In the genomic region with DNA sequence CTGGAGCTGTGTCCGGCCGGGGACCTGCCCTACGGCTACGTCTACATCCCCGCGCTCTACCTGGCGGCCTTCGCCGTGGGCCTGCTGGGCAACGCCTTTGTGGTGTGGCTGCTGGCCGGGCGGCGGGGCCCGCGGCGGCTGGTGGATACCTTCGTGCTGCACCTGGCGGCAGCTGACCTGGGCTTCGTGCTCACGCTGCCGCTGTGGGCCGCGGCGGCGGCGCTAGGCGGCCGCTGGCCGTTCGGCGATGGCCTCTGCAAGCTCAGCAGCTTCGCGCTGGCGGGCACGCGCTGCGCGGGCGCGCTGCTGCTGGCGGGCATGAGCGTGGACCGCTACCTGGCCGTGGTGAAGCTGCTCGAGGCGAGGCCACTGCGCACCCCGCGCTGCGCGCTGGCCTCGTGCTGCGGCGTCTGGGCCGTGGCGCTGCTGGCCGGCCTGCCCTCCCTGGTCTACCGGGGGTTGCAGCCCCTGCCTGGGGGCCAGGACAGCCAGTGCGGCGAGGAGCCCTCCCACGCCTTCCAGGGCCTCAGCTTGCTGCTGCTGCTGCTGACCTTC, we compare ENCODE assay signal across 15 cellular contexts. TPM values are rescaled to one million over a fixed set of nuclear protein-coding genes. Genes with fewer than 3 reads are reported as not detected.
DNase-seq lines count a peak whose midpoint lies in the region; ATAC-seq and TF ChIP-seq lines count a peak whose summit lies in the region.
"Had no signal": no experiment of that assay in that cellular context is flagged by ENCODE, and none has a peak within 500 bp of the region (broad histone marks: within the 10 kb centered on the region; RNA-seq: fewer than 3 reads in every experiment).

No MANE protein-coding gene starts in this region.

- no peak overlapping the region for H3K27ac Mint-ChIP-seq in activated naive CD4-positive, alpha-beta T cell treated with anti-CD3 and anti-CD28 coated beads, Interleukin-2, amount 50 U/mL, for 72 hours

- peak overlapping the region; percentile 12 for H3K9ac ChIP-seq in colonic mucosa (ENCODE audit: low read depth in 2 of 2, low read length in 2 of 2)
- H3K9ac ChIP-seq in subcutaneous abdominal adipose tissue (ENCODE audit: low read length in 5 of 5) = no peak overlapping the region

- DNase-seq in NCI-H1417 (lab: John Stamatoyannopoulos, UW) (peak in 2 of 3 experiments; percentile 85 to 88), NCI-H1417 treated with DMSO at 0.1 percent for 48 hours (lab: John Stamatoyannopoulos, UW) (no peak), colonic mucosa (no peak), left lung (peak in 1 of 2 donors; percentile 80), ureter (ENCODE audit: low spot score) (no peak)
- no peak for DNase-seq in stimulated activated CD4-positive, alpha-beta T cell treated with anti-CD3 and anti-CD28 coated beads, Interleukin-2, amount 100 ng/mL, for 24 hours
- no peak for DNase-seq in activated naive CD4-positive, alpha-beta T cell treated with anti-CD3 and anti-CD28 coated beads, Interleukin-2, amount 50 U/mL, for 72 hours (ENCODE audit: low spot score in 2 of 2)
- DNase-seq: activated naive CD4-positive, alpha-beta T cell treated with anti-CD3 and anti-CD28 coated beads, Interleukin-2, amount 50 U/mL, for 16 hours; erythroblast; midbrain; NCI-H2107; transverse colon had no signal

- H3K4me1 ChIP-seq in colonic mucosa (peaks cover 8% of the 10 kb centered on the region), left lung (peaks cover 12 to 18% of the 10 kb centered on the region in 2 donors), subcutaneous abdominal adipose tissue (ENCODE audit: control insufficient read depth in 5 of 5, insufficient read depth in 5 of 5, low read length in 5 of 5) (peaks cover 0 to 15% (median 13%) of the 10 kb centered on the region in 5 donors)

- H3K9me3 ChIP-seq in colonic mucosa (no peaks in the 10 kb centered on the region), left lung (no peaks in the 10 kb centered on the region), subcutaneous abdominal adipose tissue (ENCODE audit: control insufficient read depth in 5 of 5, low read length in 5 of 5) (no peaks in the 10 kb centered on the region)
- H3K9me3 ChIP-seq: A549, transverse colon had no signal

- intact Hi-C loops in colonic mucosa (cut with DNase I) (no loop called here), left lung (cut with DNase I) (no loop called here)

- H3K27me3 ChIP-seq in colonic mucosa (peaks cover 23% of the 10 kb centered on the region), left lung (peaks cover 32 to 81% of the 10 kb centered on the region in 2 donors), subcutaneous abdominal adipose tissue (ENCODE audit: control insufficient read depth in 5 of 5, insufficient read depth in 4 of 5, low read length in 5 of 5) (peaks cover 41 to 62% (median 53%) of the 10 kb centered on the region in 5 donors)

- no peaks in the 10 kb centered on the region for H3K36me3 ChIP-seq in colonic mucosa
- no peaks in the 10 kb centered on the region for H3K36me3 ChIP-seq in left lung
- no peaks in the 10 kb centered on the region for H3K36me3 ChIP-seq in subcutaneous abdominal adipose tissue (ENCODE audit: control insufficient read depth in 5 of 5, insufficient read depth in 5 of 5, low read length in 5 of 5)
- H3K36me3 ChIP-seq: transverse colon had no signal

- H3K4me3 ChIP-seq in colonic mucosa (peak overlapping the region; percentile 24), left lung (peak overlapping the region in 1 of 2 donors; percentile 16), subcutaneous abdominal adipose tissue (ENCODE audit: low read depth in 1 of 5, low read length in 5 of 5) (peak overlapping the region in 4 of 5 donors; percentile 44 to 71 (median 60))
- H3K4me3 ChIP-seq: A549 had no signal

- H3K27ac ChIP-seq in colonic mucosa = no peak overlapping the region
- no peak overlapping the region for H3K27ac ChIP-seq in left lung
- H3K27ac ChIP-seq in subcutaneous abdominal adipose tissue (ENCODE audit: low read depth, low read length) = no peak overlapping the region
- H3K27ac ChIP-seq: A549, transverse colon had no signal

- TF ChIP-seq CTCF in colonic mucosa (IDR thresholded peaks at IDR 0.05) = no peak
- no peak for TF ChIP-seq CTCF in left lung (IDR thresholded peaks at IDR 0.05)

- peaks cover 0 to 11% of the 10 kb centered on the region in 2 donors for H3K36me3 Mint-ChIP-seq in activated naive CD4-positive, alpha-beta T cell treated with anti-CD3 and anti-CD28 coated beads, Interleukin-2, amount 50 U/mL, for 72 hours

- peak; percentile 62 for ATAC-seq in left lung
- ATAC-seq in activated naive CD4-positive, alpha-beta T cell treated with anti-CD3 and anti-CD28 coated beads, Interleukin-2, amount 50 U/mL, for 72 hours = no peak
- ATAC-seq: A549 had no signal

- no peaks in the 10 kb centered on the region for H3K9me3 Mint-ChIP-seq in activated naive CD4-positive, alpha-beta T cell treated with anti-CD3 and anti-CD28 coated beads, Interleukin-2, amount 50 U/mL, for 72 hours

RNA-seq across cellular contexts. Expression of a gene that starts 0.4 kb away (rescaled TPM):
- under 1 TPM; 0.19 to 0.27 TPM for total RNA-seq in colonic mucosa
- total RNA-seq in left lung = under 1 TPM; 0.26 to 0.52 TPM
- not detected for total RNA-seq in ureter
- not detected for total RNA-seq in activated naive CD4-positive, alpha-beta T cell treated with anti-CD3 and anti-CD28 coated beads, Interleukin-2, amount 50 U/mL, for 72 hours
- total RNA-seq: RPMI7951 had no signal

RNA-seq across cellular contexts. Expression of a gene that starts 21.5 kb away (rescaled TPM):
- total RNA-seq in colonic mucosa (100 to 1,000 TPM; 127 to 167 TPM), left lung (10 to 100 TPM in 1 of 2 donors, 1 to 10 TPM in 1; 5.5 to 23.7 TPM), ureter (83.2 TPM)
- total RNA-seq in activated naive CD4-positive, alpha-beta T cell treated with anti-CD3 and anti-CD28 coated beads, Interleukin-2, amount 50 U/mL, for 72 hours = under 1 TPM; 0.09 to 0.88 TPM

Comparison
In these comparisons a context has a peak if more than half of its experiments do, and no peak if none do; other contexts are left out.
1. DNase-seq: peak in NCI-H1417 (2 of 3); none in NCI-H1417 treated with DMSO at 0.1 percent for 48 hours (single experiment), colonic mucosa (single experiment), stimulated activated CD4-positive, alpha-beta T cell treated with anti-CD3 and anti-CD28 coated beads, Interleukin-2, amount 100 ng/mL, for 24 hours (0 of 2), ureter (single experiment) and activated naive CD4-positive, alpha-beta T cell treated with anti-CD3 and anti-CD28 coated beads, Interleukin-2, amount 50 U/mL, for 72 hours (0 of 2).
2. H3K9ac ChIP-seq: peak in colonic mucosa (2 of 2); none in subcutaneous abdominal adipose tissue (0 of 5).